ENCODE assay signal across 1 cellular context in genomic region chrX:154751121-154751668, GRCh38.
TF ChIP-seq lines count a peak whose summit lies in the region.

No MANE protein-coding gene starts in this region.

TF ChIP-seq in K562, 482 proteins besides CTCF, POLR2A, EP300 and RAD21 (continued from another document and continues in another):
- TF ChIP-seq CREB3 (tag; conservative IDR thresholded peaks at IDR 0.05; ENCODE audit: low read depth) (no peak), NCOA1 (IDR thresholded peaks at IDR 0.05; ENCODE audit: low read depth) (no peak), HLTF (IDR thresholded peaks at IDR 0.05) (no peak), ZNF431 (CRISPR knock-in tag; IDR thresholded peaks at IDR 0.05) (no peak), MIER1 (IDR thresholded peaks at IDR 0.05; ENCODE audit: low read depth) (no peak), ZNF324 (CRISPR knock-in tag; IDR thresholded peaks at IDR 0.05) (no peak), SMARCB1 (IDR thresholded peaks at IDR 0.05; ENCODE audit: insufficient read length, low read depth) (no peak), SRSF1 (IDR thresholded peaks at IDR 0.05; ENCODE audit: low read depth, low read length) (no peak), BHLHE40 (IDR thresholded peaks at IDR 0.05; ENCODE audit: low read length) (0 out of 2 replicates have a peak, but pooled peaks have one; percentile 4), FOXP1 (CRISPR knock-in tag; IDR thresholded peaks at IDR 0.05) (no peak), RB1 (IDR thresholded peaks at IDR 0.05; ENCODE audit: low read depth) (peak; percentile 34; the same call in 1 of the 2 replicates), EGR1 (conservative IDR thresholded peaks at IDR 0.05) (no peak), RFX7 (CRISPR knock-in tag; IDR thresholded peaks at IDR 0.05) (no peak), MYNN (IDR thresholded peaks at IDR 0.05) (no peak; the same call in 1 of the 2 replicates), MYNN (CRISPR knock-in tag; IDR thresholded peaks at IDR 0.05) (no peak), ZNF24 (IDR thresholded peaks at IDR 0.05) (no peak), ZNF408 (CRISPR knock-in tag; IDR thresholded peaks at IDR 0.05; ENCODE audit: low read depth) (no peak), CEBPB (tag; IDR thresholded peaks at IDR 0.05) (no peak), KHSRP (IDR thresholded peaks at IDR 0.05) (no peak), RNF219 (CRISPR knock-in tag; IDR thresholded peaks at IDR 0.05) (no peak), ZZZ3 (IDR thresholded peaks at IDR 0.05) (no peak), ZNF407 (IDR thresholded peaks at IDR 0.05; ENCODE audit: low read depth) (no peak), COPS2 (conservative IDR thresholded peaks at IDR 0.05) (no peak), POLR3A (IDR thresholded peaks at IDR 0.05; ENCODE audit: borderline replicate concordance, extremely low read depth, insufficient read depth, insufficient read length) (no peak), ZNF740 (CRISPR knock-in tag; IDR thresholded peaks at IDR 0.05) (peak; percentile 90), ZNF740 (tag; IDR thresholded peaks at IDR 0.05) (peak in 1 of 2 experiments; percentile 64; a peak in 2 of 4 replicates), ZNF551 (CRISPR knock-in tag; IDR thresholded peaks at IDR 0.05) (no peak), PATZ1 (CRISPR knock-in tag; IDR thresholded peaks at IDR 0.05; ENCODE audit: borderline replicate concordance) (no peak), PHF21A (IDR thresholded peaks at IDR 0.05; ENCODE audit: borderline replicate concordance, low read depth) (no peak), TCF7L2 (IDR thresholded peaks at IDR 0.05; ENCODE audit: low read depth, low read length) (no peak), MTA1 (IDR thresholded peaks at IDR 0.05; ENCODE audit: borderline replicate concordance) (no peak), ZBTB34 (CRISPR knock-in tag; IDR thresholded peaks at IDR 0.05) (no peak), ZNF644 (tag; IDR thresholded peaks at IDR 0.05; ENCODE audit: low read depth) (no peak), TEAD4 (IDR thresholded peaks at IDR 0.05; ENCODE audit: low read length) (no peak), TEAD4 (CRISPR knock-in tag; IDR thresholded peaks at IDR 0.05; ENCODE audit: borderline replicate concordance) (no peak), SMAD2 (IDR thresholded peaks at IDR 0.05; ENCODE audit: low read depth, low read length) (no peak), SUPT5H (IDR thresholded peaks at IDR 0.05) (peak; percentile 65), ZNF175 (CRISPR knock-in tag; IDR thresholded peaks at IDR 0.05; ENCODE audit: low read depth) (no peak), ZBTB7A (IDR thresholded peaks at IDR 0.05; ENCODE audit: borderline replicate concordance, control insufficient read depth, low read depth, low read length) (peak; percentile 52; the same call in 1 of the 2 replicates), BRF1 (IDR thresholded peaks at IDR 0.05; ENCODE audit: borderline replicate concordance, extremely low read depth, insufficient read length) (no peak)
- TF ChIP-seq, protein P1, sequence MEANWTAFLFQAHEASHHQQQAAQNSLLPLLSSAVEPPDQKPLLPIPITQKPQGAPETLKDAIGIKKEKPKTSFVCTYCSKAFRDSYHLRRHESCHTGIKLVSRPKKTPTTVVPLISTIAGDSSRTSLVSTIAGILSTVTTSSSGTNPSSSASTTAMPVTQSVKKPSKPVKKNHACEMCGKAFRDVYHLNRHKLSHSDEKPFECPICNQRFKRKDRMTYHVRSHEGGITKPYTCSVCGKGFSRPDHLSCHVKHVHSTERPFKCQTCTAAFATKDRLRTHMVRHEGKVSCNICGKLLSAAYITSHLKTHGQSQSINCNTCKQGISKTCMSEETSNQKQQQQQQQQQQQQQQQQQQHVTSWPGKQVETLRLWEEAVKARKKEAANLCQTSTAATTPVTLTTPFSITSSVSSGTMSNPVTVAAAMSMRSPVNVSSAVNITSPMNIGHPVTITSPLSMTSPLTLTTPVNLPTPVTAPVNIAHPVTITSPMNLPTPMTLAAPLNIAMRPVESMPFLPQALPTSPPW (CRISPR knock-in tag; IDR thresholded peaks at IDR 0.05), result peak; percentile 76
- TF ChIP-seq, protein P2, sequence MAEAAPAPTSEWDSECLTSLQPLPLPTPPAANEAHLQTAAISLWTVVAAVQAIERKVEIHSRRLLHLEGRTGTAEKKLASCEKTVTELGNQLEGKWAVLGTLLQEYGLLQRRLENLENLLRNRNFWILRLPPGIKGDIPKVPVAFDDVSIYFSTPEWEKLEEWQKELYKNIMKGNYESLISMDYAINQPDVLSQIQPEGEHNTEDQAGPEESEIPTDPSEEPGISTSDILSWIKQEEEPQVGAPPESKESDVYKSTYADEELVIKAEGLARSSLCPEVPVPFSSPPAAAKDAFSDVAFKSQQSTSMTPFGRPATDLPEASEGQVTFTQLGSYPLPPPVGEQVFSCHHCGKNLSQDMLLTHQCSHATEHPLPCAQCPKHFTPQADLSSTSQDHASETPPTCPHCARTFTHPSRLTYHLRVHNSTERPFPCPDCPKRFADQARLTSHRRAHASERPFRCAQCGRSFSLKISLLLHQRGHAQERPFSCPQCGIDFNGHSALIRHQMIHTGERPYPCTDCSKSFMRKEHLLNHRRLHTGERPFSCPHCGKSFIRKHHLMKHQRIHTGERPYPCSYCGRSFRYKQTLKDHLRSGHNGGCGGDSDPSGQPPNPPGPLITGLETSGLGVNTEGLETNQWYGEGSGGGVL (CRISPR knock-in tag; IDR thresholded peaks at IDR 0.05), result no peak
- TF ChIP-seq, protein P3, sequence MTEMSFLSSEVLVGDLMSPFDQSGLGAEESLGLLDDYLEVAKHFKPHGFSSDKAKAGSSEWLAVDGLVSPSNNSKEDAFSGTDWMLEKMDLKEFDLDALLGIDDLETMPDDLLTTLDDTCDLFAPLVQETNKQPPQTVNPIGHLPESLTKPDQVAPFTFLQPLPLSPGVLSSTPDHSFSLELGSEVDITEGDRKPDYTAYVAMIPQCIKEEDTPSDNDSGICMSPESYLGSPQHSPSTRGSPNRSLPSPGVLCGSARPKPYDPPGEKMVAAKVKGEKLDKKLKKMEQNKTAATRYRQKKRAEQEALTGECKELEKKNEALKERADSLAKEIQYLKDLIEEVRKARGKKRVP (CRISPR knock-in tag; IDR thresholded peaks at IDR 0.05), result no peak
- TF ChIP-seq, protein P4, sequence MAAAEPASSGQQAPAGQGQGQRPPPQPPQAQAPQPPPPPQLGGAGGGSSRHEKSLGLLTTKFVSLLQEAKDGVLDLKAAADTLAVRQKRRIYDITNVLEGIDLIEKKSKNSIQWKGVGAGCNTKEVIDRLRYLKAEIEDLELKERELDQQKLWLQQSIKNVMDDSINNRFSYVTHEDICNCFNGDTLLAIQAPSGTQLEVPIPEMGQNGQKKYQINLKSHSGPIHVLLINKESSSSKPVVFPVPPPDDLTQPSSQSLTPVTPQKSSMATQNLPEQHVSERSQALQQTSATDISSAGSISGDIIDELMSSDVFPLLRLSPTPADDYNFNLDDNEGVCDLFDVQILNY (CRISPR knock-in tag; IDR thresholded peaks at IDR 0.05), result no peak
